8 cellular contexts compared by ENCODE assay signal in the genomic region with DNA sequence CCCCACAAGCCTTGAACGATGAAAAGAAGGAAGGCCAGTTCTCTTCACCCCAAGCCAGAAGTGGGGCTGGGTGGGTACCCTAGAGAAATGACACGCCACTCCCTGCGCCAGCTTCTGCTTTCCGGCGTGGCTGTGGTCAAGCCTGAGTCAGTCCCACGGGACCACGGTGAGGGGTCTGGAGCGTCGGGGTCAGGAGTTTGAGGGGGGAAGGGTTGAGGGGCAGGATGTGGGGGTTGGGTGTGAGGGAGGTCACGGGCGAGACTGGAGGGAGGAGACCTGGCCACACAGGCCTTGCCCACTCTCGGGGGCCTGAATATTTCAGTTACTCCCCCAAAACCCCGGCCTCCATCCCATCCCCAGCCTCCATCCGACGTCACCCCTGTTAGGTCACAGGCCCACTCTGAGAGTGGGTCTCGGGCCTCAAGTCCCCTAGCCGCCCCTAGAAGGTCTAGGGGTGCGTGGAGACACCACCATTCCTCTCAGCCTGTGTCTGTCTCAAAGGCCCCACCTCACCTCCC. TPM values are rescaled to one million over a fixed set of nuclear protein-coding genes. Genes with fewer than 3 reads are reported as not detected.
DNase-seq lines count a peak whose midpoint lies in the region; ATAC-seq and TF ChIP-seq lines count a peak whose summit lies in the region.

No MANE protein-coding gene starts in this region.

- POLR2A ChIA-PET in Caco-2 (lab: Charles Lee): no interaction called here

- BruUV-seq in Caco-2 (replicated peaks; lab: Mats Ljungman, UMichigan): no TSS peak

- no peak overlapping the region for H3K27ac Mint-ChIP-seq in Caco-2 (ENCODE audit: unreplicated experiment)
- peak overlapping the region; percentile 75 for H3K27ac Mint-ChIP-seq in activated naive CD8-positive, alpha-beta T cell treated with anti-CD3 and anti-CD28 coated beads for 36 hours
- H3K27ac Mint-ChIP-seq in endothelial cell (ENCODE audit: unreplicated experiment): no peak overlapping the region

- H3K9me3 ChIP-seq in Caco-2 (no peaks in the 10 kb centered on the region), tibial nerve (no peaks in the 10 kb centered on the region)

- intact Hi-C loops in Caco-2 (cut with micrococcal nuclease; ENCODE audit: unreplicated experiment): no loop called here

- DNase-seq in Caco-2 (no peak), tibial nerve (ENCODE audit: low spot score in 2 of 2) (peak in 1 of 2 donors; percentile 61), dedifferentiated amniotic fluid mesenchymal stem cell (ENCODE audit: extremely low spot score) (no peak), endothelial cell (ENCODE audit: low spot score) (no peak)
- DNase-seq in activated naive CD8-positive, alpha-beta T cell treated with anti-CD3 and anti-CD28 coated beads for 36 hours: no peak
- no peak for DNase-seq in activated CD4-positive, CD25-positive, alpha-beta regulatory T cell (lab: John Stamatoyannopoulos, UW)

- peak; percentile 15 for ATAC-seq in HG02678 (IDR thresholded peaks at IDR 0.05; ENCODE audit: unreplicated experiment)

- H3K27me3 Mint-ChIP-seq in Caco-2 (ENCODE audit: insufficient read depth, unreplicated experiment) (no peaks in the 10 kb centered on the region), endothelial cell (ENCODE audit: unreplicated experiment) (peaks cover 5% of the 10 kb centered on the region)
- no peaks in the 10 kb centered on the region for H3K27me3 Mint-ChIP-seq in activated naive CD8-positive, alpha-beta T cell treated with anti-CD3 and anti-CD28 coated beads for 36 hours

- H3K27me3 ChIP-seq in Caco-2 (replicated peaks; ENCODE audit: control insufficient read depth, insufficient read depth, low read length) (no peaks in the 10 kb centered on the region), layer of hippocampus (ENCODE audit: control insufficient read depth, insufficient read depth, low read length) (no peaks in the 10 kb centered on the region), tibial nerve (no peaks in the 10 kb centered on the region)

- TF ChIP-seq CTCF in Caco-2 (IDR thresholded peaks at IDR 0.05; ENCODE audit: insufficient read depth in 1 of 2, low read depth in 1 of 2, low read length in 1 of 2, severe bottlenecking in 1 of 2, unreplicated experiment in 1 of 2) (no peak), tibial nerve (IDR thresholded peaks at IDR 0.05) (no peak), endothelial cell (IDR thresholded peaks at IDR 0.05; ENCODE audit: unreplicated experiment) (no peak)

- no peak for TF ChIP-seq EP300 in tibial nerve (IDR thresholded peaks at IDR 0.05)

- CTCF ChIA-PET in Caco-2 (lab: Charles Lee): no interaction called here

- H3K27ac ChIP-seq in layer of hippocampus (ENCODE audit: low read depth, low read length) (peak overlapping the region; percentile 77), tibial nerve (peak overlapping the region in 3 of 4 donors; percentile 34 to 84 (median 76))

- 33 to 41% methylated on average over 18 of the region's 18 CpGs for WGBS in tibial nerve, 2 donors

- H3K4me1 Mint-ChIP-seq in Caco-2 (ENCODE audit: low read depth, unreplicated experiment) (no peaks in the 10 kb centered on the region), endothelial cell (ENCODE audit: unreplicated experiment) (no peaks in the 10 kb centered on the region)
- H3K4me1 Mint-ChIP-seq in activated naive CD8-positive, alpha-beta T cell treated with anti-CD3 and anti-CD28 coated beads for 36 hours: peaks cover 15% of the 10 kb centered on the region

- peak overlapping the region; percentile 76 for H3K4me3 Mint-ChIP-seq in Caco-2 (ENCODE audit: unreplicated experiment)
- peak overlapping the region; percentile 83 for H3K4me3 Mint-ChIP-seq in activated naive CD8-positive, alpha-beta T cell treated with anti-CD3 and anti-CD28 coated beads for 36 hours
- H3K4me3 Mint-ChIP-seq in endothelial cell (ENCODE audit: unreplicated experiment): no peak overlapping the region

- peaks cover 1% of the 10 kb centered on the region for H3K36me3 ChIP-seq in Caco-2 (ENCODE audit: control insufficient read depth, insufficient read depth, low read length)
- peaks cover 0 to 25% (median 0%) of the 10 kb centered on the region in 3 donors for H3K36me3 ChIP-seq in tibial nerve

- TF ChIP-seq POLR2A in tibial nerve (IDR thresholded peaks at IDR 0.05): no peak

- peaks cover 19% of the 10 kb centered on the region for H3K36me3 Mint-ChIP-seq in Caco-2 (ENCODE audit: insufficient read depth, unreplicated experiment)
- peaks cover 17% of the 10 kb centered on the region for H3K36me3 Mint-ChIP-seq in activated naive CD8-positive, alpha-beta T cell treated with anti-CD3 and anti-CD28 coated beads for 36 hours
- no peaks in the 10 kb centered on the region for H3K36me3 Mint-ChIP-seq in endothelial cell (ENCODE audit: low read depth, unreplicated experiment)

- H3K4me3 ChIP-seq in Caco-2 (ENCODE audit: low read depth, low read length) (peak overlapping the region; percentile 67; the same call in 1 of the 2 replicates), tibial nerve (peak overlapping the region in 3 of 4 donors; percentile 67 to 81 (median 71))

- H3K4me1 ChIP-seq in Caco-2 (0 out of 2 replicates have a peak, but pooled peaks cover 4% of the 10 kb centered on the region), tibial nerve (peaks cover 0 to 23% (median 3%) of the 10 kb centered on the region in 4 donors)

- H3K9me3 Mint-ChIP-seq in Caco-2 (ENCODE audit: unreplicated experiment) (no peaks in the 10 kb centered on the region), endothelial cell (ENCODE audit: unreplicated experiment) (no peaks in the 10 kb centered on the region)
- no peaks in the 10 kb centered on the region for H3K9me3 Mint-ChIP-seq in activated naive CD8-positive, alpha-beta T cell treated with anti-CD3 and anti-CD28 coated beads for 36 hours

RNA-seq across cellular contexts. Expression of a gene that starts 0.5 kb away (rescaled TPM):
- total RNA-seq in Caco-2 (2022): 38.3 and 39.6 TPM in 2 replicates
- total RNA-seq in activated naive CD8-positive, alpha-beta T cell treated with anti-CD3 and anti-CD28 coated beads for 36 hours: 10 to 100 TPM; 24.7 to 28.1 TPM
- total RNA-seq in tibial nerve: 100 to 1,000 TPM in 1 of 4 donors, 10 to 100 TPM in 3; 19.0 to 101 (median 29.4) TPM
- not detected for total RNA-seq in endothelial cell (ENCODE audit: unreplicated experiment)

RNA-seq across cellular contexts. Expression of a gene that starts 19.9 kb away (rescaled TPM):
- total RNA-seq in Caco-2 (2022) (14.1 and 16.6 TPM in 2 replicates), tibial nerve (10 to 100 TPM; 11.1 to 19.0 (median 15.5) TPM), endothelial cell (ENCODE audit: unreplicated experiment) (17.7 TPM)
- total RNA-seq in activated naive CD8-positive, alpha-beta T cell treated with anti-CD3 and anti-CD28 coated beads for 36 hours: 10 to 100 TPM; 15.2 to 16.7 TPM

RNA-seq across cellular contexts. Expression of a gene that starts 20.1 kb away (rescaled TPM):
- total RNA-seq in Caco-2 (2022) (34.3 and 37.8 TPM in 2 replicates), tibial nerve (10 to 100 TPM; 12.2 to 38.1 (median 15.7) TPM), endothelial cell (ENCODE audit: unreplicated experiment) (28.0 TPM)
- total RNA-seq in activated naive CD8-positive, alpha-beta T cell treated with anti-CD3 and anti-CD28 coated beads for 36 hours: 10 to 100 TPM; 18.5 to 21.1 TPM

RNA-seq across cellular contexts. Expression of a gene that starts 30.7 kb away (rescaled TPM):
- total RNA-seq in Caco-2 (2022): 2.3 and 3.9 TPM in 2 replicates
- total RNA-seq in activated naive CD8-positive, alpha-beta T cell treated with anti-CD3 and anti-CD28 coated beads for 36 hours: 1 to 10 TPM; 3.2 to 3.9 TPM
- 1 to 10 TPM in 3 of 4 donors, not detected in 1; 1.5 to 5.1 (median 3.9) TPM for total RNA-seq in tibial nerve
- total RNA-seq in endothelial cell (ENCODE audit: unreplicated experiment): 3.1 TPM

RNA-seq across cellular contexts. Expression of a gene that starts 53.1 kb away (rescaled TPM):
- total RNA-seq in Caco-2 (2022) (0.36 and 0.46 TPM in 2 replicates), tibial nerve (under 1 TPM in 3 of 4 donors, not detected in 1; under 0.01 to 0.60 (median 0.59) TPM), endothelial cell (ENCODE audit: unreplicated experiment) (0.85 TPM)
- not detected for total RNA-seq in activated naive CD8-positive, alpha-beta T cell treated with anti-CD3 and anti-CD28 coated beads for 36 hours

Comparison
In these comparisons a context has a peak if more than half of its experiments do, and no peak if none do; other contexts are left out.
1. RNA of a gene that starts 0.5 kb away (total RNA-seq): 38.3 to 39.6 TPM in Caco-2, 19.0 to 101 TPM in tibial nerve and 24.7 to 28.1 TPM in activated naive CD8-positive, alpha-beta T cell treated with anti-CD3 and anti-CD28 coated beads for 36 hours; not detected in endothelial cell (single experiment); every median in the first group is over 10 times any median in the second.